24 cellular contexts compared by ENCODE assay signal in the genomic region with DNA sequence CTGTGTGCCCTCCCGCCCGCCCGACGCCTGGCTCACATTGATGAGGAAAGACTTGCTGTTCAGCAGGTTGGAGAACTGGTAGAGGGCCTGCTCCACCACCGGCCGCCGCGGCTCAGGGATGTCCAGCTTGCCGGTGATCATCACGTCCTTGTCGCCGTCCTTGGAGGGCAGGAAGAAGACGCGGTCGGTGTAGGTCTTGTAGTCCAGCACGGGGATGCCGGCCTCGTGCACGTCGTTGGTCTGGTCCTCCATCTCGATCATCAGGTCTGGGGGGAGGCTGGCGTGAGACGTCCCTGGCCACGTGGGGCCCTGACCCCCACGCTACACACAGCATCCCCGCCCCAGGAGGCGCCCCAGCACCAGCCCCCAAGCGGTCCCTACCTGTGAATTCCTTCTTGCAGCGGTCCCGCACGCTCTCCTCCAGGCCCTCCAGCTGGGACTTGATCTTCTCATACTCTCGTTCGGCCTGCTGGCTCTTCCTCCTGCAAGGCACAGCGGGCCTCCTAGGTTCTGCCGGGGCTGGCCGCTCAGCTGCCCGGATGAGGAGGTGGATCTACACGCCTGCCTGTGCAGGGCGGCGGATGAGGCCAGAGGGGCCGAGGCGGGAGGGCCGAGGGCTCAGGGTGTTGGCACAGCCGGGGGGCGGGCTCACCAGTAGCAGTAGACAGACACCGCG.
"Had no signal": no experiment of that assay in that cellular context is flagged by ENCODE, and none has a peak within 500 bp of the region (broad histone marks: within the 10 kb centered on the region; RNA-seq: fewer than 3 reads in every experiment).

No MANE protein-coding gene starts in this region.

- H3K27me3 Mint-ChIP-seq: natural killer cell treated with Interleukin-12 subunit alpha and Interleukin-12 subunit beta and Interleukin-15 and Interleukin-18, amount 100 ng/mL, for 72 hours; progenitor cell of endocrine pancreas had no signal

- H3K4me1 ChIP-seq: left lung, neural progenitor cell, uterus had no signal

- ATAC-seq: gastroesophageal sphincter; natural killer cell treated with Interleukin-12 subunit alpha and Interleukin-12 subunit beta and Interleukin-15 and Interleukin-18, amount 100 ng/mL, for 72 hours had no signal

- H3K4me1 Mint-ChIP-seq: endodermal cell, neural progenitor cell had no signal

- H3K9ac ChIP-seq: neural progenitor cell had no signal

- H3K4me2 ChIP-seq: neural progenitor cell, smooth muscle cell had no signal

- H3K27me3 ChIP-seq: gastroesophageal sphincter, left lung, neural progenitor cell, pancreas, suprapubic skin, thyroid gland, upper lobe of left lung, uterus had no signal

- H3K4me3 Mint-ChIP-seq: endodermal cell; memory B cell; natural killer cell treated with Interleukin-12 subunit alpha and Interleukin-12 subunit beta and Interleukin-15 and Interleukin-18, amount 100 ng/mL, for 72 hours; neural progenitor cell had no signal

- H3K36me3 ChIP-seq: neural progenitor cell, uterus had no signal

- H3K9me3 ChIP-seq: gastroesophageal sphincter, left lung, lower lobe of right lung, pancreas, suprapubic skin, thyroid gland, upper lobe of left lung, uterus had no signal

- H3K27ac Mint-ChIP-seq: endodermal cell; memory B cell; natural killer cell treated with Interleukin-12 subunit alpha and Interleukin-12 subunit beta and Interleukin-15 and Interleukin-18, amount 100 ng/mL, for 72 hours; neural progenitor cell; progenitor cell of endocrine pancreas had no signal

- H3K4me3 ChIP-seq: coronary artery, gastroesophageal sphincter, left lung, lower lobe of right lung, neural progenitor cell, pancreas, smooth muscle cell, suprapubic skin, thyroid gland, upper lobe of left lung, uterus had no signal

- H3K9me3 Mint-ChIP-seq: memory B cell; natural killer cell treated with Interleukin-12 subunit alpha and Interleukin-12 subunit beta and Interleukin-15 and Interleukin-18, amount 100 ng/mL, for 72 hours; neural progenitor cell had no signal

- H3K36me3 Mint-ChIP-seq: memory B cell; natural killer cell treated with Interleukin-12 subunit alpha and Interleukin-12 subunit beta and Interleukin-15 and Interleukin-18, amount 100 ng/mL, for 72 hours had no signal

- DNase-seq: effector CD4-positive, alpha-beta T cell; endodermal cell; glutamatergic neuron; left lung; lower lobe of right lung; midbrain; nucleus accumbens; pancreas; right cardiac atrium; stimulated activated CD4-positive, alpha-beta T cell treated with anti-CD3 and anti-CD28 coated beads, Interleukin-2, amount 100 ng/mL, for 48 hours; stimulated activated naive CD4-positive, alpha-beta T cell treated with Interleukin-2 at 50 U/mL for 16 hours; thyroid gland; uterus had no signal

- H2AFZ ChIP-seq: neural progenitor cell had no signal

- FAIRE-seq: endothelial cell of umbilical vein, keratinocyte, pancreas had no signal

- H3K27ac ChIP-seq: coronary artery, left lung, neural progenitor cell, suprapubic skin, uterus had no signal
